Comparison of ENCODE assay signal across 14 cellular contexts in the genomic region with DNA sequence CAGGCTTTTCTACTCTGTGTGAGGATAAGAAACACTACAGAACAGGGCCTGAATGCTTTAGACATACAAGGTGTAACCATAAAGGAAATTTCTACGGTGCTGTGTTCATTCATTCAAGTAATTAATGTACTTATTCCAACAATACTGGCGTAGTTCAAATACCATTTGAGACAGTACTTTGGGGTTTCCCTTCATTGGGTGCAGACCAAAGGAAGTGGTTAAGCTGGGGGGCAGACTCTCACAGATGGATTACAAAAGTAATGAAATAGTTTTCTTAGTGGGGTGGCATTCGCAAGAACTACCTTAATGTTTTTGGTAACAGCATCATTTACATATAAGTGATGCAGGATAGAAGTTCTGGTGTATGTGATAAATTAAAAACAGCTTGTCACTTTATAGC.
DNase-seq lines count a peak whose midpoint lies in the region; FAIRE-seq and TF ChIP-seq lines count a peak whose summit lies in the region.
"Had no signal": no experiment of that assay in that cellular context is flagged by ENCODE, and none has a peak within 500 bp of the region (broad histone marks: within the 10 kb centered on the region; RNA-seq: fewer than 3 reads in every experiment).

No MANE protein-coding gene starts in this region.

- TF ChIP-seq POLR2A in H54 (IDR thresholded peaks at IDR 0.05; ENCODE audit: low read depth, low read length), result no peak

- peak; percentile 12 to 14 for DNase-seq in activated CD8-positive, alpha-beta memory T cell treated with anti-CD3 and anti-CD28 coated beads for 4 hours (ENCODE audit: low read depth in 2 of 2)
- DNase-seq in activated CD8-positive, alpha-beta memory T cell treated with anti-CD3 and anti-CD28 coated beads, Interleukin-2, amount 50 U/mL, for 48 hours, result no peak
- DNase-seq in H54 (ENCODE audit: insufficient read length, low spot score), result no peak
- DNase-seq in activated CD8-positive, alpha-beta memory T cell treated with anti-CD3 and anti-CD28 coated beads, Interleukin-2, amount 50 U/mL, for 4 hours, result peak; percentile 19
- peak; percentile 7 for DNase-seq in stimulated activated CD8-positive, alpha-beta memory T cell treated with anti-CD3 and anti-CD28 coated beads, Interleukin-4, amount 100 ng/mL, for 24 hours (ENCODE audit: low read depth)
- DNase-seq in kidney tubule cell (ENCODE audit: low spot score), result no peak
- no peak for DNase-seq in Kasumi-1 (lab: John Stamatoyannopoulos, UW)
- no peak for DNase-seq in NCI-H1417 (lab: John Stamatoyannopoulos, UW)
- DNase-seq: EL, NCI-H1930, SK-N-SH, upper lobe of left lung had no signal

- peak; percentile 43 for FAIRE-seq in H54 (lab: Jason Lieb, UNC)
- FAIRE-seq: astrocyte, keratinocyte had no signal

Comparison
In these comparisons a context has a peak if more than half of its experiments do, and no peak if none do; other contexts are left out.
1. DNase-seq: peak in activated CD8-positive, alpha-beta memory T cell treated with anti-CD3 and anti-CD28 coated beads for 4 hours (2 of 2), activated CD8-positive, alpha-beta memory T cell treated with anti-CD3 and anti-CD28 coated beads, Interleukin-2, amount 50 U/mL, for 4 hours (single experiment) and stimulated activated CD8-positive, alpha-beta memory T cell treated with anti-CD3 and anti-CD28 coated beads, Interleukin-4, amount 100 ng/mL, for 24 hours (single experiment); none in activated CD8-positive, alpha-beta memory T cell treated with anti-CD3 and anti-CD28 coated beads, Interleukin-2, amount 50 U/mL, for 48 hours (single experiment), H54 (single experiment), kidney tubule cell (single experiment), Kasumi-1 (0 of 2) and NCI-H1417 (0 of 3).